In the genomic region with DNA sequence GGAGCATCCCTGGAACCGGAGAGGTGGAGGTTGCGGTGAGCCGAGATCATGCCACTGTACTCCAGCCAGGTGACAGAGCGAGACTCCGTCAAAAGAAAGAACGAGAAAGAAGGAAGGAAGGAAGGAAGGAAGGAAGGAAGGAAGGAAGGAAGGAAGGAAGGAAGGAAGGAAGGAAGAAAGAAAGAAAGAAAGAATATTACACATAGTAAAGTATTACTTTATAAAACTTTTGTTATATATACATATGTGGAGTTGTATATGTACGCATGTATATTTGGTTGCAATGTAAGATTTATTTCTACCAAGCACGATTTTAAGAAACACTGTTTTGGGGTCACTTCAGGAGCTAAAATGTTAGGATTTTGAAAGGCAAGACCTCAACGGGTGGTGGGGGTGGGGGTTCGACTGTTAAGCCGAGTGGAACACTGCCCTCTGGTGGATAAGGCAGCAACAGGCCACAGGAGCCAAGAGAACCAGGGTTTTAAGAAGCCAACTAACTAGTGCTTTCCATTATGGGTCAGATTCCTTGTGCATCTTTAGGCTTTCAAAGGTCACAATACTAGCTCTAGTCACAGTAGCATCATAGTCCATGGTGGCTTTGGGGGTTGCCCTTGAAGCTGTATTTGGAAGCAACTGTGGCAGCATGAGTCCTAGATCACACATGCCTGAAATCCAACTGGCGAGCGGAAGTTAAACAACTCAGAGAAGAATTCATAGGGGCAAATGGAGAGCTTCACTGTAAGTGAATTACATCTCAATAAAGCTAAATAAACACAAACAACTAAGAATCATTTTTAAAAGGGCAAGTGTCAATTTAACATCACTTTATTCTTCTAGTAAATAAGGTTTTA, we compare ENCODE assay signal across 8 cellular contexts. TPM values are rescaled to one million over a fixed set of nuclear protein-coding genes. Genes with fewer than 3 reads are reported as not detected.
A peak's percentile ranks its signal among the peaks of the same experiment; 100 is the strongest.
DNase-seq lines count a peak whose midpoint lies in the region; ATAC-seq, FAIRE-seq and TF ChIP-seq lines count a peak whose summit lies in the region.

No MANE protein-coding gene starts in this region.

- peak; percentile 71 for DNase-seq in D721Med (ENCODE audit: insufficient read length, low spot score)
- peak; percentile 58 for DNase-seq in H54 (ENCODE audit: insufficient read length, low spot score)
- DNase-seq in NCI-H345 treated with DMSO at 0.1 percent for 48 hours (lab: John Stamatoyannopoulos, UW; ENCODE audit: unreplicated experiment): peak; percentile 18
- peak; percentile 79 for DNase-seq in activated CD4-positive, alpha-beta T cell treated with anti-CD3 and anti-CD28 coated beads, Interleukin-2, amount 10 ng/mL, durations not matched to agents 7 days and 5 days
- DNase-seq in dedifferentiated amniotic fluid mesenchymal stem cell (ENCODE audit: extremely low spot score): peak; percentile 60
- peak in 2 of 3 donors; percentile 55 to 68 for DNase-seq in right lobe of liver
- DNase-seq in stimulated activated CD8-positive, alpha-beta memory T cell treated with anti-CD3 and anti-CD28 coated beads, Interleukin-15, amount 100 ng/mL, for 1 hour (ENCODE audit: low read depth): peak; percentile 45
- DNase-seq in cortex of kidney (lab: John Stamatoyannopoulos, UW): no peak

- H3K36me3 Mint-ChIP-seq in activated CD4-positive, alpha-beta T cell treated with anti-CD3 and anti-CD28 coated beads, Interleukin-2, amount 10 ng/mL, durations not matched to agents 7 days and 5 days (ENCODE audit: low read depth): peaks cover 35% of the 10 kb centered on the region

- TF ChIP-seq CTCF in D721Med (IDR thresholded peaks at IDR 0.05; ENCODE audit: insufficient read depth, missing control alignments) (peak; percentile 91), right lobe of liver (IDR thresholded peaks at IDR 0.05) (peak; percentile 74 to 87 (median 86))

- H3K27ac ChIP-seq in right lobe of liver: no peak overlapping the region

- no peak overlapping the region for H3K4me3 ChIP-seq in right lobe of liver

- no peak overlapping the region for H3K27ac Mint-ChIP-seq in activated CD4-positive, alpha-beta T cell treated with anti-CD3 and anti-CD28 coated beads, Interleukin-2, amount 10 ng/mL, durations not matched to agents 7 days and 5 days

- no peaks in the 10 kb centered on the region for H3K9me3 Mint-ChIP-seq in activated CD4-positive, alpha-beta T cell treated with anti-CD3 and anti-CD28 coated beads, Interleukin-2, amount 10 ng/mL, durations not matched to agents 7 days and 5 days

- TF ChIP-seq POLR2A in H54 (IDR thresholded peaks at IDR 0.05; ENCODE audit: low read depth, low read length) (no peak), right lobe of liver (IDR thresholded peaks at IDR 0.05) (no peak)

- no peaks in the 10 kb centered on the region for H3K27me3 ChIP-seq in right lobe of liver

- H3K27me3 Mint-ChIP-seq in activated CD4-positive, alpha-beta T cell treated with anti-CD3 and anti-CD28 coated beads, Interleukin-2, amount 10 ng/mL, durations not matched to agents 7 days and 5 days: no peaks in the 10 kb centered on the region

- FAIRE-seq in D721Med (lab: Jason Lieb, UNC): no peak
- FAIRE-seq in H54 (lab: Jason Lieb, UNC): peak; percentile 78

- H3K4me1 ChIP-seq in right lobe of liver: no peaks in the 10 kb centered on the region

- 59% methylated on average over 11 of the region's 13 CpGs for WGBS in right lobe of liver (ENCODE audit: insufficient coverage, low coverage, low lambda C conversion rate, missing lambda C conversion rate)

- peaks cover 0 to 8% (median 2%) of the 10 kb centered on the region in 4 donors for H3K36me3 ChIP-seq in right lobe of liver

- POLR2A ChIA-PET in activated CD4-positive, alpha-beta T cell treated with anti-CD3 and anti-CD28 coated beads, Interleukin-2, amount 10 ng/mL, durations not matched to agents 7 days and 5 days (lab: Charles Lee): no interaction called here

- H3K4me3 Mint-ChIP-seq in activated CD4-positive, alpha-beta T cell treated with anti-CD3 and anti-CD28 coated beads, Interleukin-2, amount 10 ng/mL, durations not matched to agents 7 days and 5 days: no peak overlapping the region

- CTCF ChIA-PET in activated CD4-positive, alpha-beta T cell treated with anti-CD3 and anti-CD28 coated beads, Interleukin-2, amount 10 ng/mL, durations not matched to agents 7 days and 5 days (lab: Charles Lee): interaction anchor here (0.6 to 6.3 kb wide), 23 partner anchors 9 to 197 kb away, joined by 3 to 41 read pairs (median 4); no protein-coding TSS in a partner anchor

- H3K9me3 ChIP-seq in right lobe of liver: no peaks in the 10 kb centered on the region

- peaks cover 54% of the 10 kb centered on the region for H3K4me1 Mint-ChIP-seq in activated CD4-positive, alpha-beta T cell treated with anti-CD3 and anti-CD28 coated beads, Interleukin-2, amount 10 ng/mL, durations not matched to agents 7 days and 5 days

- intact Hi-C loops in right lobe of liver (cut with DNase I): loop anchor here (10.0 kb wide), 1 partner anchor 120 kb away; the partner anchor contains the start of gene CCR4 (in 2 of the 2)

- peak; percentile 91 to 94 (median 92) for ATAC-seq in right lobe of liver

RNA-seq across cellular contexts. Expression of gene GLB1, which starts 22.5 kb away (rescaled TPM):
- total RNA-seq in activated CD4-positive, alpha-beta T cell treated with anti-CD3 and anti-CD28 coated beads, Interleukin-2, amount 10 ng/mL, durations not matched to agents 7 days and 5 days: 10 to 100 TPM; 45.4 to 46.5 TPM
- 10 to 100 TPM; 42.7 to 52.7 (median 49.4) TPM for total RNA-seq in right lobe of liver

RNA-seq across cellular contexts. Expression of gene TMPPE, which starts 22.5 kb away (rescaled TPM):
- total RNA-seq in activated CD4-positive, alpha-beta T cell treated with anti-CD3 and anti-CD28 coated beads, Interleukin-2, amount 10 ng/mL, durations not matched to agents 7 days and 5 days: 10 to 100 TPM; 13.4 to 14.3 TPM
- total RNA-seq in right lobe of liver: 1 to 10 TPM; 2.8 to 3.8 (median 3.4) TPM

RNA-seq across cellular contexts. Expression of gene CRTAP, which starts 39.4 kb away (rescaled TPM):
- total RNA-seq in activated CD4-positive, alpha-beta T cell treated with anti-CD3 and anti-CD28 coated beads, Interleukin-2, amount 10 ng/mL, durations not matched to agents 7 days and 5 days: 10 to 100 TPM; 38.8 to 39.3 TPM
- total RNA-seq in right lobe of liver: 10 to 100 TPM; 33.1 to 54.9 (median 46.8) TPM
